Comparison of ENCODE assay signal across 8 cellular contexts in genomic region chr7:7681191-7681935, GRCh38. TPM values are rescaled to one million over a fixed set of nuclear protein-coding genes. Genes with fewer than 3 reads are reported as not detected.
DNase-seq lines count a peak whose midpoint lies in the region; ATAC-seq and TF ChIP-seq lines count a peak whose summit lies in the region.

No MANE protein-coding gene starts in this region.

- H3K27me3 ChIP-seq in HAP-1 (ENCODE audit: low read depth) = no peaks in the 10 kb centered on the region
- no peaks in the 10 kb centered on the region for H3K27me3 ChIP-seq in SK-N-SH (ENCODE audit: insufficient read depth)
- no peaks in the 10 kb centered on the region for H3K27me3 ChIP-seq in right lobe of liver
- H3K27me3 ChIP-seq in subcutaneous abdominal adipose tissue (ENCODE audit: control insufficient read depth in 5 of 5, insufficient read depth in 4 of 5, low read length in 5 of 5) = no peaks in the 10 kb centered on the region

- peak overlapping the region; percentile 60; the same call in 1 of the 2 replicates for H2AFZ ChIP-seq in SK-N-SH (ENCODE audit: low read depth)

- in situ Hi-C loops in HAP-1 (cut with MboI; ENCODE audit: low sequenced_read_pairs) = no loop called here

- H3K27ac ChIP-seq in SK-N-SH (ENCODE audit: low read depth in 2 of 2, low read length in 1 of 2) (peak overlapping the region in 1 of 2 experiments; percentile 90; a peak in 2 of 4 replicates), cingulate gyrus (ENCODE audit: low read depth, low read length) (peak overlapping the region; percentile 69), right lobe of liver (peak overlapping the region; percentile 44 to 64 (median 48)), subcutaneous abdominal adipose tissue (ENCODE audit: low read depth, low read length) (peak overlapping the region; percentile 75)

- peaks cover under 1% of the 10 kb centered on the region for H3F3A ChIP-seq in SK-N-SH (replicated peaks; ENCODE audit: insufficient read depth)

- POLR2A ChIA-PET in SK-N-SH (lab: Yijun Ruan, JAX) = interaction anchor here (0.7 to 2.1 kb wide), 5 partner anchors 39 to 614 kb away, joined by 3 to 16 read pairs (median 3); partner anchors contain the start of genes GLCCI1 and UMAD1

- no peaks in the 10 kb centered on the region; the same call in 1 of the 2 replicates for H3K79me2 ChIP-seq in SK-N-SH (ENCODE audit: insufficient read depth)

- H3K9ac ChIP-seq in SK-N-SH = no peak overlapping the region
- peak overlapping the region; percentile 5 to 57 (median 36) for H3K9ac ChIP-seq in subcutaneous abdominal adipose tissue (ENCODE audit: low read length in 5 of 5)

- 45% methylated on average over 7 of the region's 7 CpGs for WGBS in SK-N-SH (ENCODE audit: low lambda C conversion rate)
- WGBS in right lobe of liver (ENCODE audit: insufficient coverage, low coverage, low lambda C conversion rate, missing lambda C conversion rate) = 18% methylated on average over 7 of the region's 7 CpGs

- CTCF ChIA-PET in SK-N-SH (lab: Yijun Ruan, JAX) = interaction anchor here (0.6 to 3.3 kb wide), 85 partner anchors 11 to 684 kb away, joined by 3 to 50 read pairs (median 5); partner anchors contain the start of genes RPA3 and UMAD1

- TF ChIP-seq RAD21 in SK-N-SH (IDR thresholded peaks at IDR 0.05; ENCODE audit: low read length) = peak; percentile 93

- H3K4me1 ChIP-seq in HAP-1 (peaks cover 2% of the 10 kb centered on the region; the same call in 1 of the 2 replicates), SK-N-SH (ENCODE audit: control insufficient read depth in 1 of 2, insufficient read depth in 2 of 2, low read depth in 1 of 2, low read length in 1 of 2) (peaks cover 0 to 12% of the 10 kb centered on the region in 2 experiments; a peak in 2 of 4 replicates), right lobe of liver (peaks cover 0 to 12% (median 2%) of the 10 kb centered on the region in 4 donors), subcutaneous abdominal adipose tissue (ENCODE audit: control insufficient read depth in 5 of 5, insufficient read depth in 5 of 5, low read length in 5 of 5) (peaks cover 0 to 26% (median 22%) of the 10 kb centered on the region in 5 donors)

- TF ChIP-seq POLR2A in right lobe of liver (IDR thresholded peaks at IDR 0.05) = no peak

- no peaks in the 10 kb centered on the region; the same call in 1 of the 2 replicates for H3K9me3 ChIP-seq in HAP-1
- no peaks in the 10 kb centered on the region for H3K9me3 ChIP-seq in SK-N-SH
- H3K9me3 ChIP-seq in right lobe of liver = no peaks in the 10 kb centered on the region
- peaks cover 0 to 3% (median 0%) of the 10 kb centered on the region in 5 donors for H3K9me3 ChIP-seq in subcutaneous abdominal adipose tissue (ENCODE audit: control insufficient read depth in 5 of 5, low read length in 5 of 5)

- H4K20me1 ChIP-seq in SK-N-SH (ENCODE audit: insufficient read depth) = no peaks in the 10 kb centered on the region

- TF ChIP-seq CTCF in SK-N-SH (IDR thresholded peaks at IDR 0.05) (peak; percentile 93), right lobe of liver (IDR thresholded peaks at IDR 0.05) (peak; percentile 55 to 72 (median 68))

- TF ChIP-seq EP300 in SK-N-SH (IDR thresholded peaks at IDR 0.05; ENCODE audit: borderline replicate concordance in 1 of 2, low read depth in 1 of 2, low read length in 1 of 2) = no peak

- DNase-seq in activated gamma-delta T cell treated with Interleukin-2 at 50 U/mL for 16 hours (peak; percentile 37), activated gamma-delta T cell (lab: John Stamatoyannopoulos, UW) (no peak), HAP-1 (ENCODE audit: low spot score in 2 of 2) (peak; percentile 64 to 72), NCI-H1092 (lab: John Stamatoyannopoulos, UW) (peak; percentile 85), SK-N-SH (peak; percentile 48), right lobe of liver (peak in 1 of 3 donors; percentile 49)

- peak; percentile 90 to 96 (median 94) for ATAC-seq in right lobe of liver

- no peaks in the 10 kb centered on the region for H3K9me2 ChIP-seq in SK-N-SH

- no peak overlapping the region for H3K4me2 ChIP-seq in SK-N-SH

- H3K36me3 ChIP-seq in HAP-1 (replicated peaks) (peaks cover 3% of the 10 kb centered on the region), SK-N-SH (replicated peaks in 1 of 2; ENCODE audit: control insufficient read depth in 1 of 2, insufficient read depth in 2 of 2, low read length in 1 of 2) (peaks cover 0 to 6% of the 10 kb centered on the region in 2 experiments), right lobe of liver (no peaks in the 10 kb centered on the region), subcutaneous abdominal adipose tissue (ENCODE audit: control insufficient read depth in 5 of 5, insufficient read depth in 5 of 5, low read length in 5 of 5) (no peaks in the 10 kb centered on the region)

- no peak overlapping the region for H3K4me3 ChIP-seq in HAP-1
- H3K4me3 ChIP-seq in SK-N-SH (ENCODE audit: low read depth in 2 of 2, low read length in 1 of 2) = no peak overlapping the region
- H3K4me3 ChIP-seq in right lobe of liver = no peak overlapping the region
- H3K4me3 ChIP-seq in subcutaneous abdominal adipose tissue (ENCODE audit: low read depth in 1 of 5, low read length in 5 of 5) = peak overlapping the region; percentile 19 to 58 (median 43)

- intact Hi-C loops in right lobe of liver (cut with DNase I) = no loop called here

TF ChIP-seq in SK-N-SH, 30 proteins besides CTCF, POLR2A, EP300 and RAD21 (continues in another document):
- peak; percentile 26; the same call in 1 of the 2 replicates for TF ChIP-seq GATA2 (CRISPR knock-in tag; IDR thresholded peaks at IDR 0.05)
- TF ChIP-seq NRF1 (IDR thresholded peaks at IDR 0.05; ENCODE audit: low read depth, low read length) = no peak
- TF ChIP-seq MAX (IDR thresholded peaks at IDR 0.05; ENCODE audit: low read depth) = no peak
- no peak for TF ChIP-seq JUND (IDR thresholded peaks at IDR 0.05)
- TF ChIP-seq RXRA (IDR thresholded peaks at IDR 0.05; ENCODE audit: borderline replicate concordance, low read depth) = no peak
- TF ChIP-seq RCOR1 (IDR thresholded peaks at IDR 0.05; ENCODE audit: low read length) = peak; percentile 37; the same call in 1 of the 2 replicates
- TF ChIP-seq MXI1 (IDR thresholded peaks at IDR 0.05; ENCODE audit: low read depth, low read length) = peak; percentile 61; the same call in 1 of the 2 replicates
- no peak for TF ChIP-seq SIN3A (IDR thresholded peaks at IDR 0.05; ENCODE audit: borderline replicate concordance, low read depth, low read length)
- TF ChIP-seq USF1 (IDR thresholded peaks at IDR 0.05; ENCODE audit: borderline replicate concordance, low read depth) = no peak
- TF ChIP-seq USF2 (IDR thresholded peaks at IDR 0.05; ENCODE audit: borderline replicate concordance, low read depth, low read length) = no peak
- TF ChIP-seq PBX3 (IDR thresholded peaks at IDR 0.05) = no peak
- no peak for TF ChIP-seq FOXJ3 (CRISPR knock-in tag; IDR thresholded peaks at IDR 0.05)
- no peak for TF ChIP-seq TCF12 (IDR thresholded peaks at IDR 0.05)
- TF ChIP-seq IRF3 (IDR thresholded peaks at IDR 0.05; ENCODE audit: low read depth, low read length) = no peak
- no peak; the same call in 1 of the 2 replicates for TF ChIP-seq RFX5 (IDR thresholded peaks at IDR 0.05; ENCODE audit: low read length)
- peak; percentile 12 for TF ChIP-seq CHD2 (IDR thresholded peaks at IDR 0.05; ENCODE audit: low read length, partially characterized antibody)
- no peak for TF ChIP-seq FOXM1 (IDR thresholded peaks at IDR 0.05; ENCODE audit: low read depth)

RNA-seq across cellular contexts. Expression of gene RPA3, which starts 37.0 kb away (rescaled TPM):
- polyA plus RNA-seq in SK-N-SH (2012; rRNA removed) = 31.3 and 39.0 TPM in 2 replicates
- 50.5 and 67.6 TPM in 2 replicates for polyA plus RNA-seq in SK-N-SH (2012; cell fraction: cytosol; rRNA removed)
- polyA plus RNA-seq in SK-N-SH (2012; cell fraction: nucleus; rRNA removed) = 13.2 and 15.5 TPM in 2 replicates
- 10 to 100 TPM; 11.3 to 22.3 (median 21.4) TPM for total RNA-seq in right lobe of liver

RNA-seq across cellular contexts. Expression of gene UMAD1, which starts 40.8 kb away (rescaled TPM):
- 13.9 and 17.6 TPM in 2 replicates for polyA plus RNA-seq in SK-N-SH (2012; rRNA removed)
- polyA plus RNA-seq in SK-N-SH (2012; cell fraction: cytosol; rRNA removed) = 19.6 and 24.9 TPM in 2 replicates
- 7.5 and 9.7 TPM in 2 replicates for polyA plus RNA-seq in SK-N-SH (2012; cell fraction: nucleus; rRNA removed)
- total RNA-seq in right lobe of liver = 10 to 100 TPM in 2 of 6 experiments, 1 to 10 TPM in 4; 7.6 to 15.3 (median 9.5) TPM

Comparison
In these comparisons a context has a peak if more than half of its experiments do, and no peak if none do; other contexts are left out.
1. H3K4me3 ChIP-seq: peak in subcutaneous abdominal adipose tissue (5 of 5); none in HAP-1 (single experiment), SK-N-SH (0 of 2) and right lobe of liver (0 of 3).